ENCODE assay signal across 12 cellular contexts in genomic region chr11:35288817-35289541, GRCh38.
A peak's percentile ranks its signal among the peaks of the same experiment; 100 is the strongest.
DNase-seq lines count a peak whose midpoint lies in the region; ATAC-seq and TF ChIP-seq lines count a peak whose summit lies in the region.
"Had no signal": no experiment of that assay in that cellular context is flagged by ENCODE, and none has a peak within 500 bp of the region (broad histone marks: within the 10 kb centered on the region; RNA-seq: fewer than 3 reads in every experiment).

No MANE protein-coding gene starts in this region.

- peaks cover 0 to 5% of the 10 kb centered on the region in 2 donors for H3K9me3 Mint-ChIP-seq in activated naive CD4-positive, alpha-beta T cell treated with anti-CD3 and anti-CD28 coated beads, Interleukin-2, amount 50 U/mL, for 72 hours
- H3K9me3 Mint-ChIP-seq in activated B cell treated with CpG ODN at 0.5 μM for 24 hours, result no peaks in the 10 kb centered on the region

- no peaks in the 10 kb centered on the region for H3K27me3 Mint-ChIP-seq in activated B cell treated with CpG ODN at 0.5 μM for 24 hours

- intact Hi-C loops in activated B cell treated with CpG ODN at 0.5 μM for 24 hours (cut with micrococcal nuclease) (no loop called here), esophagus squamous epithelium (cut with DNase I) (no loop called here)

- CTCF ChIA-PET in activated B cell treated with CpG ODN at 0.5 μM for 24 hours (lab: Charles Lee), result interaction anchor here (0.9 kb wide), 1 partner anchor 16 kb away, joined by 3 read pairs; no protein-coding TSS in a partner anchor

- TF ChIP-seq CTCF in activated B cell treated with CpG ODN at 0.5 μM for 24 hours (IDR thresholded peaks at IDR 0.05) (no peak), fibroblast of mammary gland (conservative IDR thresholded peaks at IDR 0.05; ENCODE audit: control insufficient read depth, insufficient read depth, low read depth, low read length) (no peak), thoracic aorta (IDR thresholded peaks at IDR 0.05) (no peak), BE2C (IDR thresholded peaks at IDR 0.05; ENCODE audit: low read depth, low read length) (no peak), esophagus squamous epithelium (IDR thresholded peaks at IDR 0.05) (no peak)

- H3K27ac Mint-ChIP-seq in activated naive CD4-positive, alpha-beta T cell treated with anti-CD3 and anti-CD28 coated beads, Interleukin-2, amount 50 U/mL, for 72 hours, result peak overlapping the region in 1 of 2 donors; percentile 41
- H3K27ac Mint-ChIP-seq in activated B cell treated with CpG ODN at 0.5 μM for 24 hours, result no peak overlapping the region

- no peak for DNase-seq in activated naive CD4-positive, alpha-beta T cell treated with anti-CD3 and anti-CD28 coated beads, Interleukin-2, amount 50 U/mL, for 72 hours (ENCODE audit: low spot score in 2 of 2)
- DNase-seq in activated naive CD4-positive, alpha-beta T cell treated with anti-CD3 and anti-CD28 coated beads, Interleukin-2, amount 50 U/mL, for 16 hours, result no peak
- DNase-seq in activated B cell treated with CpG ODN at 0.5 μM for 24 hours, result no peak
- DNase-seq in fibroblast of mammary gland (ENCODE audit: low read depth), result peak; percentile 83
- DNase-seq in thoracic aorta (ENCODE audit: low spot score), result no peak
- DNase-seq in BE2C, result no peak
- no peak for DNase-seq in NCI-H2107 treated with DMSO at 0.1 percent for 48 hours (lab: John Stamatoyannopoulos, UW; ENCODE audit: unreplicated experiment)
- no peak for DNase-seq in esophagus squamous epithelium (lab: John Stamatoyannopoulos, UW)
- DNase-seq: activated CD8-positive, alpha-beta memory T cell treated with anti-CD3 and anti-CD28 coated beads for 24 hours; C1 segment of cervical spinal cord; NCI-H187; ovary had no signal

- ATAC-seq in activated naive CD4-positive, alpha-beta T cell treated with anti-CD3 and anti-CD28 coated beads, Interleukin-2, amount 50 U/mL, for 72 hours, result peak; percentile 51 to 60
- ATAC-seq in activated B cell treated with CpG ODN at 0.5 μM for 24 hours (ENCODE audit: low read depth) (peak; percentile 28), thoracic aorta (ENCODE audit: insufficient number of reproducible peaks, low FRiP score, low read depth) (peak; percentile 68)

- H3K27me3 ChIP-seq in thoracic aorta (replicated peaks; ENCODE audit: insufficient read depth), result no peaks in the 10 kb centered on the region
- no peaks in the 10 kb centered on the region for H3K27me3 ChIP-seq in BE2C
- peaks cover 0 to 33% (median 0%) of the 10 kb centered on the region in 4 donors for H3K27me3 ChIP-seq in esophagus squamous epithelium
- H3K27me3 ChIP-seq: ovary had no signal

- POLR2A ChIA-PET in activated B cell treated with CpG ODN at 0.5 μM for 24 hours (lab: Charles Lee), result interaction anchor here (1.0 kb wide), 1 partner anchor 29 kb away, joined by 3 read pairs; no protein-coding TSS in a partner anchor

- H3K4me1 ChIP-seq in thoracic aorta (ENCODE audit: control insufficient read depth in 1 of 2, low read depth in 2 of 2), result peaks cover 14 to 31% of the 10 kb centered on the region in 2 donors
- no peaks in the 10 kb centered on the region for H3K4me1 ChIP-seq in BE2C
- peaks cover 0 to 10% (median 3%) of the 10 kb centered on the region in 3 donors for H3K4me1 ChIP-seq in esophagus squamous epithelium

- WGBS in esophagus squamous epithelium, 2 donors, result 41 to 67% methylated on average over 5 of the region's 5 CpGs

- H3K4me3 ChIP-seq in fibroblast of mammary gland (ENCODE audit: control insufficient read depth, low read depth, low read length), result no peak overlapping the region
- peak overlapping the region; percentile 46 for H3K4me3 ChIP-seq in thoracic aorta
- H3K4me3 ChIP-seq in BE2C (ENCODE audit: low read depth, low read length), result no peak overlapping the region
- H3K4me3 ChIP-seq in esophagus squamous epithelium, result no peak overlapping the region
- H3K4me3 ChIP-seq: ovary had no signal

- H3K36me3 ChIP-seq in thoracic aorta (no peaks in the 10 kb centered on the region), BE2C (no peaks in the 10 kb centered on the region), esophagus squamous epithelium (no peaks in the 10 kb centered on the region)
- H3K36me3 ChIP-seq: ovary had no signal

- peak overlapping the region; percentile 64 to 81 for H3K27ac ChIP-seq in thoracic aorta
- peak overlapping the region in 1 of 4 donors; percentile 34 for H3K27ac ChIP-seq in esophagus squamous epithelium
- H3K27ac ChIP-seq: ovary had no signal

- peaks cover 17% of the 10 kb centered on the region for H3K4me1 Mint-ChIP-seq in activated B cell treated with CpG ODN at 0.5 μM for 24 hours

- no peaks in the 10 kb centered on the region for H3K36me3 Mint-ChIP-seq in activated naive CD4-positive, alpha-beta T cell treated with anti-CD3 and anti-CD28 coated beads, Interleukin-2, amount 50 U/mL, for 72 hours
- H3K36me3 Mint-ChIP-seq in activated B cell treated with CpG ODN at 0.5 μM for 24 hours (ENCODE audit: low read depth), result no peaks in the 10 kb centered on the region

- no peak for TF ChIP-seq POLR2A in esophagus squamous epithelium (IDR thresholded peaks at IDR 0.05)

- no peak overlapping the region for H3K4me3 Mint-ChIP-seq in activated B cell treated with CpG ODN at 0.5 μM for 24 hours

- H3K9me3 ChIP-seq in thoracic aorta (no peaks in the 10 kb centered on the region), BE2C (no peaks in the 10 kb centered on the region), esophagus squamous epithelium (no peaks in the 10 kb centered on the region)
- H3K9me3 ChIP-seq: ovary had no signal
